In the genomic region with DNA sequence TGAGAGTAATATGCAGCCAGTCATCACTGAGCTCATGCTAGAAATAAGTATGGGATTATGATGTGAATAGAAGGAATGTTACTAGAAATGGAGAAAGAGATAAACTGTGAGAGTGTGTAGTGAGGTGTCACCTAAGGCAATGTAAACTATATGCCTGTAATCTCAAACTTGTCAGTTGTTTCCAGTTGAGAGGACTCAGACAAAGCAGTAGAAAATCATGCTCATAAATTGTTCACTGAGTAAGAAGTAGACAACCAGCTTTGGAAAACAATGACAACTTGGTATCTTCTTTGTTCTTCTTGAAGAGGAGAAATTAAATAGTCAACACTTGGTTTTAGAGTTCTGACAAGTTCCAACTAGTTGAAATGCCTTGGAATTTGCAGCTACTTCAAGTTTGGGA, we compare ENCODE assay signal across 25 cellular contexts.
"Had no signal": no experiment of that assay in that cellular context is flagged by ENCODE, and none has a peak within 500 bp of the region (broad histone marks: within the 10 kb centered on the region; RNA-seq: fewer than 3 reads in every experiment).

No MANE protein-coding gene starts in this region.

- H3K27ac ChIP-seq: gastrocnemius medialis, neutrophil, prostate gland, sigmoid colon, testis, tibial artery had no signal

- H3K4me3 Mint-ChIP-seq: mesothelial cell of epicardium; naive B cell; natural killer cell treated with Interleukin-12 subunit alpha and Interleukin-12 subunit beta and Interleukin-15 and Interleukin-18, amount 100 ng/mL, for 72 hours; neural crest cell; stimulated activated effector memory CD8-positive, alpha-beta T cell treated with anti-CD3 and anti-CD28 coated beads, Interleukin-12 subunit alpha, Interleukin-12 subunit beta, amount 100 ng/mL, for 72 hours; type B pancreatic cell had no signal

- H3K36me3 ChIP-seq: gastrocnemius medialis, neutrophil, prostate gland, sigmoid colon, tibial artery had no signal

- H3K36me3 Mint-ChIP-seq: mesothelial cell of epicardium; naive B cell; stimulated activated effector memory CD8-positive, alpha-beta T cell treated with anti-CD3 and anti-CD28 coated beads, Interleukin-12 subunit alpha, Interleukin-12 subunit beta, amount 100 ng/mL, for 72 hours; type B pancreatic cell had no signal

- DNase-seq: central memory CD4-positive, alpha-beta T cell; effector memory CD4-positive, alpha-beta T cell; gastrocnemius medialis; head of caudate nucleus; left colon; mesenchymal stem cell; mucosa of descending colon; naive B cell; right cardiac atrium; sigmoid colon; stimulated activated CD4-positive, alpha-beta T cell treated with anti-CD3 and anti-CD28 coated beads, Interleukin-2, amount 100 ng/mL, for 24 hours; stimulated activated CD4-positive, alpha-beta T cell treated with anti-CD3 and anti-CD28 coated beads, Interleukin-4, amount 100 ng/mL, for 24 hours; stimulated activated naive CD8-positive, alpha-beta T cell treated with anti-CD3 and anti-CD28 coated beads, Interleukin-15, Interleukin-2, amounts not matched to agents 100 U/mL and 50 U/mL, for 24 hours; substantia nigra; testis; tibial artery had no signal

- H3K9me3 ChIP-seq: gastrocnemius medialis, neutrophil, prostate gland, testis, tibial artery had no signal

- H3K27ac Mint-ChIP-seq: mesothelial cell of epicardium; naive B cell; natural killer cell treated with Interleukin-12 subunit alpha and Interleukin-12 subunit beta and Interleukin-15 and Interleukin-18, amount 100 ng/mL, for 72 hours; stimulated activated effector memory CD8-positive, alpha-beta T cell treated with anti-CD3 and anti-CD28 coated beads, Interleukin-12 subunit alpha, Interleukin-12 subunit beta, amount 100 ng/mL, for 72 hours; type B pancreatic cell had no signal

- FAIRE-seq: endothelial cell of umbilical vein had no signal

- H3K27me3 ChIP-seq: gastrocnemius medialis, sigmoid colon, testis, tibial artery had no signal

- H3K4me3 ChIP-seq: gastrocnemius medialis, lung, mucosa of descending colon, prostate gland, sigmoid colon, testis, tibial artery had no signal

- ATAC-seq: gastrocnemius medialis; left colon; mucosa of descending colon; natural killer cell treated with Interleukin-12 subunit alpha and Interleukin-12 subunit beta and Interleukin-15 and Interleukin-18, amount 100 ng/mL, for 72 hours; right cardiac atrium; stimulated activated effector memory CD8-positive, alpha-beta T cell treated with anti-CD3 and anti-CD28 coated beads, Interleukin-12 subunit alpha, Interleukin-12 subunit beta, amount 100 ng/mL, for 72 hours; stimulated activated naive CD8-positive, alpha-beta T cell treated with anti-CD3 and anti-CD28 coated beads, Interleukin-15, Interleukin-2, amounts not matched to agents 100 U/mL and 50 U/mL, for 24 hours had no signal

- H3K4me1 Mint-ChIP-seq: mesothelial cell of epicardium, naive B cell, neural crest cell had no signal

- H3K4me1 ChIP-seq: gastrocnemius medialis, prostate gland, sigmoid colon, testis, tibial artery had no signal
